10 cellular contexts compared by ENCODE assay signal in genomic region chrX:143206961-143207360, GRCh38.
"Had no signal": no experiment of that assay in that cellular context is flagged by ENCODE, and none has a peak within 500 bp of the region (broad histone marks: within the 10 kb centered on the region; RNA-seq: fewer than 3 reads in every experiment).

No MANE protein-coding gene starts in this region.

- H3K9ac ChIP-seq: GM23248 had no signal

- H2AFZ ChIP-seq: GM23248 had no signal

- H3K4me3 ChIP-seq: GM23248, HAP-1 had no signal

- H3K4me1 ChIP-seq: HAP-1 had no signal

- H3K9me3 ChIP-seq: HAP-1 had no signal

- H3K4me1 Mint-ChIP-seq: IgD-negative memory B cell had no signal

- H3K27ac Mint-ChIP-seq: HFFc6, IgD-negative memory B cell had no signal

- H3K27me3 Mint-ChIP-seq: IgD-negative memory B cell had no signal

- H3K4me3 Mint-ChIP-seq: HFFc6, IgD-negative memory B cell had no signal

- ATAC-seq: HCT116, HepG2 had no signal

- DNase-seq: GM23248, GOT3, H7, HFFc6, KBM-7 had no signal

- H3K36me3 ChIP-seq: HAP-1 had no signal

- H3K36me3 Mint-ChIP-seq: IgD-negative memory B cell had no signal

- H3K27ac ChIP-seq: GM23248, HL-60 had no signal
